10 cellular contexts compared by ENCODE assay signal in the genomic region with DNA sequence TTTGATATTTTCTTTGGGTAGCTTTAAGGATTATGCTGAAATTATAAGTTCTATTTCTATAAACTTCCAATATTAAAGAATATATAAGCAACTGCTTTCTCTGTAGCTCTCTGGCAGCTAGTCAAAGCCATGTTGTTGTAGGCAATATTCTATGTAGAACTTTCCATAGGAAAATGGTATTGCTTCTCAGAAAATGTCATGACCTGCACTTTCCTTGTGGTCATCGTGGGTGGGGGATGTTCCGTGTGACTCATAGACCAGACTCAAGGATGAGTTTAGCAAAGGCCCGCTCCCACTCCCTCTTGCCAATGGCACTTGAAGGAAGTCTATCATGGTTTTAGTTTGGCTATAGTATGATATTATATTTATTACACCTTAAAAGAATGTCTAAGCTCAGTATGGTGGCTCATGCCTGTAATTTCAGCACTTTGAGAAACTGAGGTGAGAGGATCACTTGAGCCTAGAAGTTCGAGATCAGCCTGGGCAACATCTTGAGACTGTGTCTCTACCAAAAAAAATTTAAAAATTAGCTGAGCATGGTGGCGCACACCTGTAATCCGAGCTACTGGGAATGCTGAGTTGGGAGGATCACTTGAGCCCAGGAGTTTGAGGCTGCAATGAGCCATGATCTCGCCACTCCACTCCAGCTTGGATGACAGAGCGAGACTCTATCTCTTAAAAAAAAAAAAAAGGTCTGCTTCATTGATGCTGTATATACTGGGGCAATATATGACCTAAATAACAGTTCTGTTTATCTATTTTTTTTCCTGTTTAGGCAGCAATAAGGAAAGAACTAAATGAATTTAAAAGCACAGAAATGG. TPM values are rescaled to one million over a fixed set of nuclear protein-coding genes. Genes with fewer than 3 reads are reported as not detected.
A peak's percentile ranks its signal among the peaks of the same experiment; 100 is the strongest.
DNase-seq lines count a peak whose midpoint lies in the region; ATAC-seq, FAIRE-seq and TF ChIP-seq lines count a peak whose summit lies in the region.
"Had no signal": no experiment of that assay in that cellular context is flagged by ENCODE, and none has a peak within 500 bp of the region (broad histone marks: within the 10 kb centered on the region; RNA-seq: fewer than 3 reads in every experiment).

No MANE protein-coding gene starts in this region.

- H3K4me2 ChIP-seq in astrocyte (ENCODE audit: low read length) = peak overlapping the region; percentile 70

- no peak overlapping the region for H2AFZ ChIP-seq in astrocyte (ENCODE audit: low read depth, low read length)

- no peaks in the 10 kb centered on the region for H3K79me2 ChIP-seq in astrocyte (ENCODE audit: insufficient read depth, low read length)

- FAIRE-seq in astrocyte (lab: Jason Lieb, UNC) = no peak

- no peak overlapping the region for H3K9ac ChIP-seq in astrocyte (ENCODE audit: low read length)

- peaks cover 23% of the 10 kb centered on the region for H3K4me1 ChIP-seq in astrocyte (ENCODE audit: insufficient read depth, low read length)

- no peaks in the 10 kb centered on the region for H3K27me3 ChIP-seq in astrocyte (ENCODE audit: insufficient read depth, low read length)

- no peak for ATAC-seq in HG03135 (IDR thresholded peaks at IDR 0.05; ENCODE audit: unreplicated experiment)

- H3K4me3 ChIP-seq in astrocyte (ENCODE audit: insufficient read depth, low read depth, low read length) = no peak overlapping the region

- no peaks in the 10 kb centered on the region for H3K9me3 ChIP-seq in astrocyte (ENCODE audit: insufficient read depth, low read depth, low read length)

- peaks cover 4% of the 10 kb centered on the region for H3K9me3 Mint-ChIP-seq in T-helper 2 cell treated with Interferon-gamma antibody and Interleukin-4, amounts not matched to agents 5 μg/mL and 100 μg/mL, for 36 hours
- H3K9me3 Mint-ChIP-seq in astrocyte (ENCODE audit: unreplicated experiment) = no peaks in the 10 kb centered on the region

- peaks cover 5% of the 10 kb centered on the region for H3K36me3 ChIP-seq in astrocyte (ENCODE audit: insufficient read depth, low read length)

- H3K27ac ChIP-seq in astrocyte (ENCODE audit: low read depth, low read length) = peak overlapping the region; percentile 75
- H3K27ac ChIP-seq: epithelial cell of prostate had no signal

- H3K36me3 Mint-ChIP-seq in T-helper 2 cell treated with Interferon-gamma antibody and Interleukin-4, amounts not matched to agents 5 μg/mL and 100 μg/mL, for 36 hours (ENCODE audit: low read depth) = peaks cover 25% of the 10 kb centered on the region
- H3K36me3 Mint-ChIP-seq in astrocyte (ENCODE audit: low read depth, unreplicated experiment) = peaks cover 6% of the 10 kb centered on the region

- DNase-seq in EL (peak; percentile 82), astrocyte (ENCODE audit: low read depth) (peak; percentile 82), NCI-H446 treated with DMSO at 0.1 percent for 48 hours (lab: John Stamatoyannopoulos, UW) (no peak), germinal center (ENCODE audit: low spot score) (no peak), NCI-H510A (lab: John Stamatoyannopoulos, UW) (no peak)
- DNase-seq in T-helper 2 cell treated with Interferon-gamma antibody and Interleukin-4, amounts not matched to agents 5 μg/mL and 100 μg/mL, for 36 hours (ENCODE audit: low spot score) = peak; percentile 91
- peak; percentile 74 for DNase-seq in stimulated activated CD4-positive, alpha-beta T cell treated with anti-CD3 and anti-CD28 coated beads, Interleukin-12 subunit alpha, Interleukin-12 subunit beta, amount 100 ng/mL, for 4 hours
- DNase-seq: NCI-H2171 had no signal

- H3K4me1 Mint-ChIP-seq in T-helper 2 cell treated with Interferon-gamma antibody and Interleukin-4, amounts not matched to agents 5 μg/mL and 100 μg/mL, for 36 hours (ENCODE audit: low read depth) = peaks cover 18% of the 10 kb centered on the region
- peaks cover 16% of the 10 kb centered on the region for H3K4me1 Mint-ChIP-seq in astrocyte (ENCODE audit: low read depth, unreplicated experiment)

- no peak for TF ChIP-seq CTCF in astrocyte (IDR thresholded peaks at IDR 0.05; ENCODE audit: insufficient read depth, low read depth, low read length)

- H3K27me3 Mint-ChIP-seq in T-helper 2 cell treated with Interferon-gamma antibody and Interleukin-4, amounts not matched to agents 5 μg/mL and 100 μg/mL, for 36 hours (ENCODE audit: low read depth) = no peaks in the 10 kb centered on the region
- no peaks in the 10 kb centered on the region for H3K27me3 Mint-ChIP-seq in astrocyte (ENCODE audit: low read depth, unreplicated experiment)

- H4K20me1 ChIP-seq in astrocyte (ENCODE audit: insufficient read depth, low read length) = no peaks in the 10 kb centered on the region

- no peak overlapping the region for H3K4me3 Mint-ChIP-seq in T-helper 2 cell treated with Interferon-gamma antibody and Interleukin-4, amounts not matched to agents 5 μg/mL and 100 μg/mL, for 36 hours
- no peak overlapping the region for H3K4me3 Mint-ChIP-seq in astrocyte (ENCODE audit: unreplicated experiment)

- H3K27ac Mint-ChIP-seq in T-helper 2 cell treated with Interferon-gamma antibody and Interleukin-4, amounts not matched to agents 5 μg/mL and 100 μg/mL, for 36 hours = no peak overlapping the region
- peak overlapping the region; percentile 70 for H3K27ac Mint-ChIP-seq in astrocyte (ENCODE audit: unreplicated experiment)

RNA-seq across cellular contexts. Expression of gene LTV1, which starts 36.6 kb away (rescaled TPM):
- 21.6 and 25.4 TPM in 2 replicates for total RNA-seq in astrocyte

RNA-seq across cellular contexts. Expression of gene ZC2HC1B, which starts 57.8 kb away (rescaled TPM):
- total RNA-seq in astrocyte = not detected in 2 replicates

Comparison
In these comparisons a context has a peak if more than half of its experiments do, and no peak if none do; other contexts are left out.
1. DNase-seq: peak in EL (single experiment), T-helper 2 cell treated with Interferon-gamma antibody and Interleukin-4, amounts not matched to agents 5 μg/mL and 100 μg/mL, for 36 hours (single experiment), astrocyte (single experiment) and stimulated activated CD4-positive, alpha-beta T cell treated with anti-CD3 and anti-CD28 coated beads, Interleukin-12 subunit alpha, Interleukin-12 subunit beta, amount 100 ng/mL, for 4 hours (single experiment); none in NCI-H446 treated with DMSO at 0.1 percent for 48 hours (single experiment), germinal center (single experiment) and NCI-H510A (single experiment).